19 cellular contexts compared by ENCODE assay signal in the genomic region with DNA sequence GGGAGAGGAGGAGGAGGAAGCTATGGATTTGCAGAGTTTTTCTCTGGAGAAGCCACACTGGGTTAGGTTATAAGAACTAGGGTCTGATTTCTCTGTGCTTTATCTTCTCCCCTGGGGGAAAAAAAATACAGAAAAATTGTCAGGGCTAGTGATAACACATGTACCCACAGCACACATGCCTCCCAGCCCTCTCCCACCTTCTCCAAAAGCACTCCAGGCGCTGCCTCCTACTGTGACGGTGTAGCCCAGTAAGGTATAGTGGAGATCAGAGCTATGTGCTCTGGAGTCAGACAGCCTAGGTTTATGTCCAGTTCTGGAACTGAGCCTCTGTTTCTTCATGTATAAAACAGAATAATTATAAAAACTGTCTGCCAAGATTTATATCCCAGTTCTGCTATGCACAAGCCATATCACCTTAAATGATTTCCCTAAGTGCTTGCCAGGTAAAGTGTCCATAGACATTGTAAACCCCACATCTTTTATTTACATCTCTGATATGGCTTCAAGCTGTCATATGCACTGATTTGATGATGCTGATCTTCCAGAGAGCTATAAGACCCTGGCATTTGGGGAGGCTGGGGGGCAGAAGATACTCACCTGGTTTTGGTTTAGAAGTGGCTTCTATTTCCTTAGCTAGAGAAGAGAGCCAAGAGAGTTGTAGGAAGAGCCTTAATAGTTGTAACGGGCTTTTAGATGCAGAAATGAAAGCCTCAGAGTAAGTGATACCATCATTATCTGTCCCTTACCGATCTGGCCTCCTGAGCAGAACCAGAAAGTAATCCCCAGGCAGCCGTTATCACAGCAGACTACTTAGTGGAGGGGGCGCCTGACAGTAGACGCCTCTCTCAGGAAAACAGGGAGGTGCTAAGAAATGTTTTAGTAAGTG. TPM values are rescaled to one million over a fixed set of nuclear protein-coding genes. Genes with fewer than 3 reads are reported as not detected.
A peak's percentile ranks its signal among the peaks of the same experiment; 100 is the strongest.
DNase-seq lines count a peak whose midpoint lies in the region; ATAC-seq and TF ChIP-seq lines count a peak whose summit lies in the region.
"Had no signal": no experiment of that assay in that cellular context is flagged by ENCODE, and none has a peak within 500 bp of the region (broad histone marks: within the 10 kb centered on the region; RNA-seq: fewer than 3 reads in every experiment).

No MANE protein-coding gene starts in this region.

- H3K27ac Mint-ChIP-seq in activated naive CD8-positive, alpha-beta T cell treated with anti-CD3 and anti-CD28 coated beads, Interleukin-2, amount 50 U/mL, for 24 hours, result no peak overlapping the region
- H3K27ac Mint-ChIP-seq in activated naive CD4-positive, alpha-beta T cell treated with anti-CD3 and anti-CD28 coated beads, Interleukin-2, amount 10 ng/mL, durations not matched to agents 7 days and 5 days, result no peak overlapping the region
- H3K27ac Mint-ChIP-seq: activated T-helper 1 cell treated with anti-CD3 and anti-CD28 coated beads, Interleukin-12 subunit alpha, Interleukin-12 subunit beta, Interleukin-2, Interleukin-4 antibody, amounts not matched to agents 30 ng/mL and 10 ng/mL and 1 ng/mL, durations not matched to agents 14 hours and 24 hours and 36 hours; CD8-positive, alpha-beta T cell; T-helper 17 cell had no signal

- intact Hi-C loops in sciatic nerve (cut with DNase I), result loop anchor here (10.0 kb wide), 1 partner anchor 1351 kb away; no protein-coding TSS in a partner anchor

- CTCF ChIA-PET in HEK293T (lab: Yijun Ruan, JAX), result interaction anchor here (0.6 to 1.2 kb wide), 2 partner anchors 77 to 273 kb away, joined by 4 to 5 read pairs; no protein-coding TSS in a partner anchor
- CTCF ChIA-PET in activated naive CD4-positive, alpha-beta T cell treated with anti-CD3 and anti-CD28 coated beads, Interleukin-2, amount 10 ng/mL, durations not matched to agents 7 days and 5 days (lab: Charles Lee), result interaction anchor here (0.7 kb wide), 1 partner anchor 13 kb away, joined by 3 read pairs; no protein-coding TSS in a partner anchor

- H3K4me1 ChIP-seq in right atrium auricular region (peaks cover 0 to 19% of the 10 kb centered on the region in 2 donors), SJCRH30 (no peaks in the 10 kb centered on the region)
- H3K4me1 ChIP-seq: breast epithelium had no signal

- TF ChIP-seq CTCF in right atrium auricular region (IDR thresholded peaks at IDR 0.05), result no peak

- H3K9me3 ChIP-seq in right atrium auricular region, result no peaks in the 10 kb centered on the region
- H3K9me3 ChIP-seq in SJCRH30 (replicated peaks), result no peaks in the 10 kb centered on the region
- H3K9me3 ChIP-seq: breast epithelium had no signal

- H3K36me3 ChIP-seq in right atrium auricular region (no peaks in the 10 kb centered on the region), SJCRH30 (no peaks in the 10 kb centered on the region)
- H3K36me3 ChIP-seq: breast epithelium had no signal

- H3K27me3 ChIP-seq in right atrium auricular region (no peaks in the 10 kb centered on the region), SJCRH30 (no peaks in the 10 kb centered on the region; the same call in 1 of the 2 replicates)
- H3K27me3 ChIP-seq: breast epithelium had no signal

- DNase-seq in HEK293T (ENCODE audit: extremely low spot score), result peak; percentile 22
- no peak for DNase-seq in activated naive CD8-positive, alpha-beta T cell treated with anti-CD3 and anti-CD28 coated beads, Interleukin-2, amount 50 U/mL, for 24 hours
- DNase-seq in right atrium auricular region (ENCODE audit: low spot score), result no peak
- DNase-seq in sciatic nerve (ENCODE audit: low spot score), result no peak
- no peak for DNase-seq in NCI-H1436 (lab: John Stamatoyannopoulos, UW)
- no peak for DNase-seq in SJCRH30
- no peak for DNase-seq in activated naive CD4-positive, alpha-beta T cell treated with anti-CD3 and anti-CD28 coated beads, Interleukin-2, amount 10 ng/mL, durations not matched to agents 7 days and 5 days
- DNase-seq: activated CD8-positive, alpha-beta memory T cell treated with anti-CD3 and anti-CD28 coated beads for 24 hours; CD8-positive, alpha-beta T cell; DMS53; HCEC 1CT; NCI-H1105 treated with DMSO at 0.1 percent for 48 hours; NCI-H526; stimulated activated CD4-positive, alpha-beta T cell treated with anti-CD3 and anti-CD28 coated beads, Interleukin-2, amount 100 ng/mL, for 48 hours; T-helper 17 cell had no signal

- POLR2A ChIA-PET in HEK293T (lab: Yijun Ruan, JAX), result no interaction called here

- H3K27me3 Mint-ChIP-seq in activated naive CD8-positive, alpha-beta T cell treated with anti-CD3 and anti-CD28 coated beads, Interleukin-2, amount 50 U/mL, for 24 hours, result peaks cover 27% of the 10 kb centered on the region
- H3K27me3 Mint-ChIP-seq in activated naive CD4-positive, alpha-beta T cell treated with anti-CD3 and anti-CD28 coated beads, Interleukin-2, amount 10 ng/mL, durations not matched to agents 7 days and 5 days, result peaks cover 6% of the 10 kb centered on the region

- peak; percentile 20 for ATAC-seq in activated naive CD8-positive, alpha-beta T cell treated with anti-CD3 and anti-CD28 coated beads, Interleukin-2, amount 50 U/mL, for 24 hours
- peak; percentile 27 for ATAC-seq in sciatic nerve
- ATAC-seq: CD8-positive, alpha-beta T cell; T-helper 17 cell had no signal

- no peaks in the 10 kb centered on the region for H3K9me3 Mint-ChIP-seq in activated naive CD8-positive, alpha-beta T cell treated with anti-CD3 and anti-CD28 coated beads, Interleukin-2, amount 50 U/mL, for 24 hours
- H3K9me3 Mint-ChIP-seq in activated naive CD4-positive, alpha-beta T cell treated with anti-CD3 and anti-CD28 coated beads, Interleukin-2, amount 10 ng/mL, durations not matched to agents 7 days and 5 days, result no peaks in the 10 kb centered on the region
- H3K9me3 Mint-ChIP-seq: activated T-helper 1 cell treated with anti-CD3 and anti-CD28 coated beads, Interleukin-12 subunit alpha, Interleukin-12 subunit beta, Interleukin-2, Interleukin-4 antibody, amounts not matched to agents 30 ng/mL and 10 ng/mL and 1 ng/mL, durations not matched to agents 14 hours and 24 hours and 36 hours; CD8-positive, alpha-beta T cell had no signal

- no peak overlapping the region for H3K4me3 ChIP-seq in right atrium auricular region
- no peak overlapping the region for H3K4me3 ChIP-seq in SJCRH30
- H3K4me3 ChIP-seq: breast epithelium had no signal

- H3K27ac ChIP-seq in right atrium auricular region (peak overlapping the region; percentile 48 to 75), SJCRH30 (no peak overlapping the region)

- H3K4me3 Mint-ChIP-seq in activated naive CD8-positive, alpha-beta T cell treated with anti-CD3 and anti-CD28 coated beads, Interleukin-2, amount 50 U/mL, for 24 hours, result no peak overlapping the region
- H3K4me3 Mint-ChIP-seq in activated naive CD4-positive, alpha-beta T cell treated with anti-CD3 and anti-CD28 coated beads, Interleukin-2, amount 10 ng/mL, durations not matched to agents 7 days and 5 days, result no peak overlapping the region
- H3K4me3 Mint-ChIP-seq: activated T-helper 1 cell treated with anti-CD3 and anti-CD28 coated beads, Interleukin-12 subunit alpha, Interleukin-12 subunit beta, Interleukin-2, Interleukin-4 antibody, amounts not matched to agents 30 ng/mL and 10 ng/mL and 1 ng/mL, durations not matched to agents 14 hours and 24 hours and 36 hours; CD8-positive, alpha-beta T cell; T-helper 17 cell had no signal

- H3K36me3 Mint-ChIP-seq in activated naive CD8-positive, alpha-beta T cell treated with anti-CD3 and anti-CD28 coated beads, Interleukin-2, amount 50 U/mL, for 24 hours (ENCODE audit: low read depth), result no peaks in the 10 kb centered on the region
- H3K36me3 Mint-ChIP-seq in activated naive CD4-positive, alpha-beta T cell treated with anti-CD3 and anti-CD28 coated beads, Interleukin-2, amount 10 ng/mL, durations not matched to agents 7 days and 5 days, result no peaks in the 10 kb centered on the region
- H3K36me3 Mint-ChIP-seq: CD8-positive, alpha-beta T cell had no signal

- no peaks in the 10 kb centered on the region for H3K4me1 Mint-ChIP-seq in activated naive CD8-positive, alpha-beta T cell treated with anti-CD3 and anti-CD28 coated beads, Interleukin-2, amount 50 U/mL, for 24 hours
- H3K4me1 Mint-ChIP-seq in activated naive CD4-positive, alpha-beta T cell treated with anti-CD3 and anti-CD28 coated beads, Interleukin-2, amount 10 ng/mL, durations not matched to agents 7 days and 5 days, result no peaks in the 10 kb centered on the region
- H3K4me1 Mint-ChIP-seq: T-helper 17 cell had no signal

TF ChIP-seq in HEK293T, 16 proteins besides CTCF, POLR2A, EP300 and RAD21:
- TF ChIP-seq NFRKB (IDR thresholded peaks at IDR 0.05) (no peak), CTBP1 (IDR thresholded peaks at IDR 0.05; ENCODE audit: borderline replicate concordance) (no peak), L3MBTL2 (conservative IDR thresholded peaks at IDR 0.05) (no peak), ELF4 (IDR thresholded peaks at IDR 0.05) (no peak), BHLHE40 (IDR thresholded peaks at IDR 0.05; ENCODE audit: borderline replicate concordance) (no peak), LEF1 (IDR thresholded peaks at IDR 0.05; ENCODE audit: borderline replicate concordance) (no peak)

RNA-seq across cellular contexts. Expression of a gene that starts 7.6 kb away (rescaled TPM):
- 10 to 100 TPM; 31.8 to 50.9 TPM for total RNA-seq in right atrium auricular region
- total RNA-seq in sciatic nerve, result 19.4 TPM
- 1.4 and 2.1 TPM in 2 replicates for total RNA-seq in SJCRH30 (2014; rRNA removed; shearing (Covaris generic))
- total RNA-seq: activated T-helper 1 cell treated with anti-CD3 and anti-CD28 coated beads, Interleukin-12 subunit alpha, Interleukin-12 subunit beta, Interleukin-2, Interleukin-4 antibody, amounts not matched to agents 30 ng/mL and 10 ng/mL and 1 ng/mL, durations not matched to agents 14 hours and 24 hours and 36 hours; CD8-positive, alpha-beta T cell; dermis microvascular lymphatic vessel endothelial cell; OCI-LY7; T-helper 17 cell had no signal
